In the genomic region with DNA sequence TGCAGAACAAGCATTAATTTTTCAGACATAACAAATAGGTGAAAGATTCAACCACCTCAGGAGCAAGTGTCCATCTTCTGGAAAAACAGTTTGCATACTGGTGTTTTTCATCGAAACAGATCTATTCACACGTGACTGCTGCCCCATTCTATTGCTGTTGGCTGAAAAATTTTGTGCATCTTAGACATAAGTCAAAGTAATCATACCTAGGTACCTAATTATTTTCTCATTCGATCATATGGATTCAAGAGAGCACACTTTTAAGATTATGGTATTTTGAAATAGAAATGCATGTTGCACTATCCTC, we compare ENCODE assay signal across 28 cellular contexts.
"Had no signal": no experiment of that assay in that cellular context is flagged by ENCODE, and none has a peak within 500 bp of the region (broad histone marks: within the 10 kb centered on the region; RNA-seq: fewer than 3 reads in every experiment).

No MANE protein-coding gene starts in this region.

- H3K27ac ChIP-seq: coronary artery, esophagus squamous epithelium, ovary, psoas muscle, sigmoid colon, testis, tibial artery had no signal

- ATAC-seq: left lobe of liver; mucosa of descending colon; natural killer cell treated with Interleukin-12 subunit alpha and Interleukin-12 subunit beta and Interleukin-15 and Interleukin-18, amount 100 ng/mL, for 72 hours; psoas muscle; right cardiac atrium; stimulated activated memory B cell treated with anti-CD40 and anti-IgM and Interleukin-4, amounts not matched to agents 10 μg/mL and 1 μg/mL and 100 μg/mL, for 72 hours; stimulated activated naive CD8-positive, alpha-beta T cell treated with anti-CD3 and anti-CD28 coated beads, Interleukin-15, Interleukin-2, amounts not matched to agents 100 U/mL and 50 U/mL, for 24 hours had no signal

- H3K27me3 ChIP-seq: esophagus squamous epithelium, ovary, sigmoid colon, testis, tibial artery had no signal

- H3K4me3 ChIP-seq: coronary artery, esophagus squamous epithelium, lung, mucosa of descending colon, ovary, psoas muscle, sigmoid colon, testis, tibial artery had no signal

- FAIRE-seq: endometrium, keratinocyte had no signal

- H3K36me3 ChIP-seq: esophagus squamous epithelium, ovary, sigmoid colon, tibial artery had no signal

- H3K9me3 ChIP-seq: esophagus squamous epithelium, mucosa of descending colon, ovary, psoas muscle, sigmoid colon, testis, tibial artery had no signal

- DNase-seq: dermis blood vessel endothelial cell; effector memory CD4-positive, alpha-beta T cell; erythroblast; esophagus squamous epithelium; foreskin melanocyte; hypothalamus; immature natural killer cell; mucosa of descending colon; naive B cell; occipital lobe; ovary; posterior cingulate gyrus; psoas muscle; right cardiac atrium; sigmoid colon; stimulated activated CD4-positive, alpha-beta T cell treated with anti-CD3 and anti-CD28 coated beads, Interleukin-2, amount 100 ng/mL, for 24 hours; stimulated activated CD4-positive, alpha-beta T cell treated with anti-CD3 and anti-CD28 coated beads, Interleukin-4, amount 100 ng/mL, for 24 hours; stimulated activated naive CD8-positive, alpha-beta T cell treated with anti-CD3 and anti-CD28 coated beads, Interleukin-15, Interleukin-2, amounts not matched to agents 100 U/mL and 50 U/mL, for 24 hours; substantia nigra; testis; tibial artery had no signal

- H3K4me1 ChIP-seq: psoas muscle, testis had no signal
